ENCODE assay signal across 16 cellular contexts in the genomic region with DNA sequence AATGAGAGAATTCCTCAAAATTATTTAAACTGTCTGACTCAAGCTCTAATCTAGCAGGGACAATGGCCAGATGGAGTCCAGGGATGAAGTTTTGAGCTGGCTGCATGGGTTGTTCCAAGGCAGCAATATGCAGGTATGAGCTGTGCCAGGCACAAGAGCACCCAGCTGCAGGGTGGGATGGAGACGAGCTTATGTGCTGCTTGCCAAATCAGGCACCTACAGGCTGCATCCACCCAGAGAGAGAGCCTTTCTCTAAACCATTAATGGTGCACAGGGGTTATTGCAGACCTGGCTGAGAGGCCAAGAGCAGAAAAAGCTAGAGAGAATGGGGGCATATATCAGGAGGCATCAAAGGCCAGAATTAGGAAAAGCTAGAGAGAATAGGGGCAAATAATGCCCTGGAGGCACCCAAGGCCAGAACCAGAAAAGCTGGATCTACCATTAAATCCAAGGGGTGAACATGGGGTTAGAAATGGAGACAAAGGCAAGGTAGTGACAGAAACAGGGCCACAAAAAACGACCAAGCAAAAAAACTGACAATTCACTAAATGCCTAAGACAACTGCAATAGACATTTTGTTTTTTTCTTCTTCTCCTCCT. TPM values are rescaled to one million over a fixed set of nuclear protein-coding genes. Genes with fewer than 3 reads are reported as not detected.
DNase-seq lines count a peak whose midpoint lies in the region; ATAC-seq and TF ChIP-seq lines count a peak whose summit lies in the region.
"Had no signal": no experiment of that assay in that cellular context is flagged by ENCODE, and none has a peak within 500 bp of the region (broad histone marks: within the 10 kb centered on the region; RNA-seq: fewer than 3 reads in every experiment).

No MANE protein-coding gene starts in this region.

- H3K27me3 ChIP-seq in left lung (no peaks in the 10 kb centered on the region), vagina (no peaks in the 10 kb centered on the region)
- H3K27me3 ChIP-seq: tibial nerve had no signal

- H3K27ac ChIP-seq in left lung (no peak overlapping the region), vagina (peak overlapping the region; percentile 50)
- H3K27ac ChIP-seq: prostate gland, tibial nerve, WERI-Rb-1 had no signal

- H3K36me3 Mint-ChIP-seq in activated naive CD8-positive, alpha-beta T cell = peaks cover 13% of the 10 kb centered on the region
- H3K36me3 Mint-ChIP-seq in activated naive CD8-positive, alpha-beta T cell treated with anti-CD3 and anti-CD28 coated beads, Interleukin-2, amount 50 U/mL, for 24 hours (ENCODE audit: low read depth) = peaks cover 5% of the 10 kb centered on the region
- H3K36me3 Mint-ChIP-seq in activated T-helper 17 cell treated with anti-CD3 and anti-CD28 coated beads, Interleukin-2, amount 50 U/mL, for 72 hours (ENCODE audit: low read depth) = no peaks in the 10 kb centered on the region
- H3K36me3 Mint-ChIP-seq: brain had no signal

- H3K4me1 ChIP-seq in left lung (peaks cover 0 to 14% of the 10 kb centered on the region in 2 donors), vagina (peaks cover 29% of the 10 kb centered on the region)
- H3K4me1 ChIP-seq: prostate gland, tibial nerve had no signal

- H3K36me3 ChIP-seq in left lung (no peaks in the 10 kb centered on the region), vagina (no peaks in the 10 kb centered on the region)
- H3K36me3 ChIP-seq: prostate gland, tibial nerve, WERI-Rb-1 had no signal

- intact Hi-C loops in left lung (cut with DNase I) (no loop called here), vagina (cut with DNase I) (no loop called here)

- no peak for TF ChIP-seq POLR2A in vagina (IDR thresholded peaks at IDR 0.05)

- H3K4me3 ChIP-seq in left lung = no peak overlapping the region
- H3K4me3 ChIP-seq in vagina = no peak overlapping the region
- H3K4me3 ChIP-seq: prostate gland, tibial nerve had no signal

- peak overlapping the region; percentile 76 for H3K27ac Mint-ChIP-seq in activated naive CD8-positive, alpha-beta T cell
- H3K27ac Mint-ChIP-seq in activated naive CD8-positive, alpha-beta T cell treated with anti-CD3 and anti-CD28 coated beads, Interleukin-2, amount 50 U/mL, for 24 hours = no peak overlapping the region
- H3K27ac Mint-ChIP-seq in activated T-helper 17 cell treated with anti-CD3 and anti-CD28 coated beads, Interleukin-2, amount 50 U/mL, for 72 hours = peak overlapping the region; percentile 34
- H3K27ac Mint-ChIP-seq: brain had no signal

- TF ChIP-seq CTCF in left lung (IDR thresholded peaks at IDR 0.05) (no peak), vagina (IDR thresholded peaks at IDR 0.05) (no peak)

- peak overlapping the region; percentile 59 for H3K4me3 Mint-ChIP-seq in activated naive CD8-positive, alpha-beta T cell
- H3K4me3 Mint-ChIP-seq in activated naive CD8-positive, alpha-beta T cell treated with anti-CD3 and anti-CD28 coated beads, Interleukin-2, amount 50 U/mL, for 24 hours = no peak overlapping the region
- peak overlapping the region; percentile 46 for H3K4me3 Mint-ChIP-seq in activated T-helper 17 cell treated with anti-CD3 and anti-CD28 coated beads, Interleukin-2, amount 50 U/mL, for 72 hours
- H3K4me3 Mint-ChIP-seq: brain had no signal

- peaks cover 5% of the 10 kb centered on the region for H3K9me3 Mint-ChIP-seq in activated naive CD8-positive, alpha-beta T cell (ENCODE audit: low read depth)
- H3K9me3 Mint-ChIP-seq in activated naive CD8-positive, alpha-beta T cell treated with anti-CD3 and anti-CD28 coated beads, Interleukin-2, amount 50 U/mL, for 24 hours = peaks cover 6% of the 10 kb centered on the region
- H3K9me3 Mint-ChIP-seq in activated T-helper 17 cell treated with anti-CD3 and anti-CD28 coated beads, Interleukin-2, amount 50 U/mL, for 72 hours = no peaks in the 10 kb centered on the region

- ATAC-seq in activated naive CD8-positive, alpha-beta T cell treated with anti-CD3 and anti-CD28 coated beads, Interleukin-2, amount 50 U/mL, for 24 hours = no peak
- ATAC-seq in activated T-helper 17 cell treated with anti-CD3 and anti-CD28 coated beads, Interleukin-2, amount 50 U/mL, for 72 hours (replicated peaks) = no peak
- peak; percentile 27 for ATAC-seq in left lung
- ATAC-seq in GM18870 (IDR thresholded peaks at IDR 0.05; ENCODE audit: unreplicated experiment) = no peak

- no peak for DNase-seq in activated naive CD8-positive, alpha-beta T cell treated with anti-CD3 and anti-CD28 coated beads, Interleukin-2, amount 50 U/mL, for 24 hours
- no peak for DNase-seq in left lung
- DNase-seq in vagina (ENCODE audit: extremely low spot score in 2 of 2) = no peak
- no peak for DNase-seq in activated CD4-positive, CD25-positive, alpha-beta regulatory T cell (lab: John Stamatoyannopoulos, UW)
- no peak for DNase-seq in SW480 (ENCODE audit: low spot score)
- DNase-seq: NCI-H1048, WERI-Rb-1 had no signal

- no peaks in the 10 kb centered on the region for H3K27me3 Mint-ChIP-seq in activated naive CD8-positive, alpha-beta T cell
- peaks cover 2% of the 10 kb centered on the region for H3K27me3 Mint-ChIP-seq in activated naive CD8-positive, alpha-beta T cell treated with anti-CD3 and anti-CD28 coated beads, Interleukin-2, amount 50 U/mL, for 24 hours
- H3K27me3 Mint-ChIP-seq in activated T-helper 17 cell treated with anti-CD3 and anti-CD28 coated beads, Interleukin-2, amount 50 U/mL, for 72 hours = no peaks in the 10 kb centered on the region

- H3K4me1 Mint-ChIP-seq in activated naive CD8-positive, alpha-beta T cell (ENCODE audit: low read depth) = peaks cover 80% of the 10 kb centered on the region
- H3K4me1 Mint-ChIP-seq in activated naive CD8-positive, alpha-beta T cell treated with anti-CD3 and anti-CD28 coated beads, Interleukin-2, amount 50 U/mL, for 24 hours = peaks cover 58% of the 10 kb centered on the region
- peaks cover 45% of the 10 kb centered on the region for H3K4me1 Mint-ChIP-seq in activated T-helper 17 cell treated with anti-CD3 and anti-CD28 coated beads, Interleukin-2, amount 50 U/mL, for 72 hours
- H3K4me1 Mint-ChIP-seq: brain had no signal

- H3K9me3 ChIP-seq in left lung (peaks cover 0 to 7% of the 10 kb centered on the region in 2 donors), vagina (no peaks in the 10 kb centered on the region)
- H3K9me3 ChIP-seq: prostate gland had no signal

RNA-seq across cellular contexts. Expression of gene KRT33A, which starts 11.0 kb away (rescaled TPM):
- total RNA-seq in activated T-helper 17 cell treated with anti-CD3 and anti-CD28 coated beads, Interleukin-2, amount 50 U/mL, for 72 hours = not detected
- total RNA-seq in left lung (not detected), vagina (1.5 TPM)
- total RNA-seq: frontal cortex, mononuclear cell, prostate gland, SK-MEL-5, tibial nerve had no signal

RNA-seq across cellular contexts. Expression of gene KRTAP17-1, which starts 24.2 kb away (rescaled TPM):
- total RNA-seq in activated T-helper 17 cell treated with anti-CD3 and anti-CD28 coated beads, Interleukin-2, amount 50 U/mL, for 72 hours = not detected
- not detected for total RNA-seq in left lung
- total RNA-seq in vagina = not detected
- total RNA-seq: frontal cortex, mononuclear cell, prostate gland, SK-MEL-5, tibial nerve had no signal

RNA-seq across cellular contexts. Expression of gene KRT33B, which starts 29.9 kb away (rescaled TPM):
- total RNA-seq in activated T-helper 17 cell treated with anti-CD3 and anti-CD28 coated beads, Interleukin-2, amount 50 U/mL, for 72 hours = not detected
- not detected for total RNA-seq in left lung
- total RNA-seq in vagina = not detected
- total RNA-seq: frontal cortex, mononuclear cell, prostate gland, SK-MEL-5, tibial nerve had no signal

RNA-seq across cellular contexts. Expression of gene KRTAP16-1, which starts 30.6 kb away (rescaled TPM):
- under 1 TPM; 0.15 to 0.26 TPM for total RNA-seq in activated T-helper 17 cell treated with anti-CD3 and anti-CD28 coated beads, Interleukin-2, amount 50 U/mL, for 72 hours
- total RNA-seq in left lung (not detected), vagina (not detected)
- total RNA-seq: frontal cortex, prostate gland, SK-MEL-5, tibial nerve had no signal

RNA-seq across cellular contexts. Expression of gene KRTAP29-1, which starts 37.0 kb away (rescaled TPM):
- total RNA-seq in activated T-helper 17 cell treated with anti-CD3 and anti-CD28 coated beads, Interleukin-2, amount 50 U/mL, for 72 hours = not detected
- total RNA-seq in left lung (not detected), vagina (not detected)
- total RNA-seq: frontal cortex, mononuclear cell, prostate gland, SK-MEL-5, tibial nerve had no signal
